In the genomic region with DNA sequence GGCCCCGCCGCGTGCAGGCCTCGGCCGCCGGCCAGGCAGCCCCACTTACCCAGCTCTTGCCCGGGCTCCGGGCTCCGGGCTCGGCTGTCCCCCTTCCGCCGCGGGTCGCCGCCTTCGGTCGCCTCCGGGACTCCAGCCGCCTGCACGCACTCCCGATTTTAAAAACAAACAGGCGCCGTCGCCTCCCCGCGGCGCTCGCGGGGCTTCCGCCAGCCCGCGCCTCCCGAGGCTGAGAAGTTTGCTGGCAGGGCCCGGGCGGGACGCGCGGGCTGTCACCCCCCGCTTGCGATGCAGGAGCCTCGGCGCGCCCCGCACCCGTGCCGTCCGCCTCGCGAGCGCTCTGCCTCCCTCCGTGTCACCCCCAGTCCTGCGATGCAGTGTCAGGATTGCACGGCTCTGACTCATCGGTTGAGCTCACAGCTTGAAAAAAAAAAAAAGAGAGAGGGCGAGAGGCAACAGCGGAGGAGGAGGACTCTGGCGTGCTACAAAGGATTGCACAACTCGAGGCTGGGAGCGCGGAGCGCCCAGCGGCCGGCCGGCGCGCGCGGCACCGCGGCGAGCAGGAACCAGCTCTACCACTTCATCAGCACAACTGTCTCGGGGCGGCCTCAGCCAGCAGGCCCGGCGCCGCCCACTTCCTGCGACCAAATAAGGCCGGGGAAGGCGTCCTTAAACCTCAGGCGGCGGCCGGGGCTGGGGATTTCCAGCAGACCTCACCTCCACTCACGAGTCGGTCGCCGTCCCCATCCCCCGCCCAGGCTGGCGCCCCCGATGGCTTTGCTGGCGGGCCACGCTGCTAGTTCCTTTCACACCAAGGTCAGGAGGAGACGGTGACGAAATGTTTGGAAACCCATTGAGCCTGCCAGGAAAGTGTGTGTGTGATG, we compare ENCODE assay signal across 8 cellular contexts. TPM values are rescaled to one million over a fixed set of nuclear protein-coding genes. Genes with fewer than 3 reads are reported as not detected.
DNase-seq lines count a peak whose midpoint lies in the region; ATAC-seq and FAIRE-seq lines count a peak whose summit lies in the region.

No MANE protein-coding gene starts in this region.

- H3K4me1 ChIP-seq in effector memory CD4-positive, alpha-beta T cell (ENCODE audit: control insufficient read depth, insufficient read depth, low read length, poor library complexity, severe bottlenecking), result peaks cover 69% of the 10 kb centered on the region
- H3K4me1 ChIP-seq in mesendoderm (ENCODE audit: control insufficient read depth, low read depth, low read length), result peaks cover 5% of the 10 kb centered on the region

- no peak overlapping the region for H3K23ac ChIP-seq in mesendoderm (ENCODE audit: low read length)

- peak overlapping the region; percentile 78 for H3K18ac ChIP-seq in mesendoderm (ENCODE audit: low read length)

- no peak overlapping the region for H2BK120ac ChIP-seq in mesendoderm (ENCODE audit: low read depth, low read length)

- H3K9ac ChIP-seq in mesendoderm (ENCODE audit: low read length), result peak overlapping the region; percentile 86

- peak; percentile 94 for DNase-seq in D341Med (ENCODE audit: low spot score)
- peak; percentile 100 for DNase-seq in HTR-8/SVneo (ENCODE audit: insufficient read length, low spot score)
- peak; percentile 98 to 99 for DNase-seq in NOMO-1 (lab: John Stamatoyannopoulos, UW; ENCODE audit: unreplicated experiment in 2 of 2)
- peak; percentile 95 to 96 (median 95) for DNase-seq in activated CD8-positive, alpha-beta memory T cell treated with anti-CD3 and anti-CD28 coated beads for 48 hours (ENCODE audit: low read depth in 2 of 3, low spot score in 2 of 3)
- DNase-seq in effector memory CD4-positive, alpha-beta T cell, result peak; percentile 96 to 97 (median 97)
- peak; percentile 99 for DNase-seq in mesendoderm
- DNase-seq in stimulated activated CD8-positive, alpha-beta memory T cell treated with anti-CD3 and anti-CD28 coated beads, Interleukin-12 subunit alpha, Interleukin-12 subunit beta, amount 100 ng/mL, for 24 hours (ENCODE audit: extremely low read depth), result peak; percentile 92

- H3K9me3 ChIP-seq in effector memory CD4-positive, alpha-beta T cell (ENCODE audit: control insufficient read depth, low read length), result no peaks in the 10 kb centered on the region

- H4K5ac ChIP-seq in mesendoderm (ENCODE audit: low read length), result no peak overlapping the region

- no CpG with 5 or more reads among the region's 93 CpGs for WGBS in mesendoderm (ENCODE audit: extremely low coverage, insufficient coverage, low lambda C conversion rate)

- peak; percentile 99 for FAIRE-seq in HTR-8/SVneo (lab: Jason Lieb, UNC)

- peak overlapping the region; percentile 44 for H3K4ac ChIP-seq in mesendoderm (ENCODE audit: low read depth, low read length)

- peak overlapping the region; percentile 74 for H3K4me3 ChIP-seq in effector memory CD4-positive, alpha-beta T cell (ENCODE audit: insufficient read depth, low read depth, low read length, poor library complexity, severe bottlenecking)
- peak overlapping the region; percentile 56 for H3K4me3 ChIP-seq in mesendoderm (ENCODE audit: low read length)

- ATAC-seq in GM21381 (IDR thresholded peaks at IDR 0.05; ENCODE audit: unreplicated experiment), result peak; percentile 52

- H3K4me2 ChIP-seq in mesendoderm (ENCODE audit: low read length), result peak overlapping the region; percentile 99

- peaks cover 18% of the 10 kb centered on the region for H3K79me1 ChIP-seq in mesendoderm (ENCODE audit: low read length)

- no peak overlapping the region for H2AK5ac ChIP-seq in mesendoderm (ENCODE audit: low read length)

- H3K27ac ChIP-seq in effector memory CD4-positive, alpha-beta T cell (ENCODE audit: insufficient read depth, low read length, poor library complexity, severe bottlenecking), result peak overlapping the region; percentile 93
- H3K27ac ChIP-seq in mesendoderm (ENCODE audit: low read depth, low read length), result peak overlapping the region; percentile 87

- peaks cover 23% of the 10 kb centered on the region for H3K79me2 ChIP-seq in mesendoderm (ENCODE audit: control insufficient read depth, insufficient read depth, low read length)

- H2BK15ac ChIP-seq in mesendoderm (replicated peaks; ENCODE audit: low read depth), result no peak overlapping the region

- H3K27me3 ChIP-seq in effector memory CD4-positive, alpha-beta T cell (replicated peaks; ENCODE audit: control insufficient read depth, insufficient read depth, low read length, poor library complexity, severe bottlenecking), result no peaks in the 10 kb centered on the region
- no peaks in the 10 kb centered on the region for H3K27me3 ChIP-seq in mesendoderm (ENCODE audit: insufficient read depth, low read length, poor library complexity)

- peak overlapping the region; percentile 93 for H3K56ac ChIP-seq in mesendoderm (ENCODE audit: low read length)

- no peaks in the 10 kb centered on the region for H3K36me3 ChIP-seq in effector memory CD4-positive, alpha-beta T cell (ENCODE audit: control insufficient read depth, insufficient read depth, low read length)
- no peaks in the 10 kb centered on the region for H3K36me3 ChIP-seq in mesendoderm (ENCODE audit: control insufficient read depth, insufficient read depth, low read length)

- no peak overlapping the region for H4K8ac ChIP-seq in mesendoderm (ENCODE audit: low read depth, low read length)

- no peak overlapping the region for H2BK5ac ChIP-seq in mesendoderm (ENCODE audit: low read length)

RNA-seq across cellular contexts. Expression of gene PNMA1, which starts 45.8 kb away (rescaled TPM):
- polyA plus RNA-seq in mesendoderm (2013, experiment 1 of 2), result 34.5 TPM
- 34.4 TPM for polyA plus RNA-seq in mesendoderm (2013, experiment 2 of 2)

Comparison
In these comparisons a context has a peak if more than half of its experiments do, and no peak if none do; other contexts are left out.
1. Peak in every context shown above with its lines: DNase-seq, ATAC-seq, H3K4me3 ChIP-seq and H3K27ac ChIP-seq.